1 cellular context compared by ENCODE assay signal in genomic region chr7:158869876-158870275, GRCh38.
TF ChIP-seq lines count a peak whose summit lies in the region.

No MANE protein-coding gene starts in this region.

TF ChIP-seq in HepG2, 621 proteins besides CTCF, POLR2A, EP300 and RAD21:
- TF ChIP-seq ZNF687 (CRISPR knock-in tag; IDR thresholded peaks at IDR 0.05) (peak; percentile 38; the same call in 1 of the 2 replicates), DDIT3 (CRISPR knock-in tag; IDR thresholded peaks at IDR 0.05) (no peak), PAXIP1 (CRISPR knock-in tag; conservative IDR thresholded peaks at IDR 0.05) (peak; percentile 42), POGZ (CRISPR knock-in tag; IDR thresholded peaks at IDR 0.05) (0 out of 2 replicates have a peak, but pooled peaks have one; percentile 22), SCMH1 (CRISPR knock-in tag; IDR thresholded peaks at IDR 0.05; ENCODE audit: borderline replicate concordance) (no peak), HNF4A (CRISPR knock-in tag; IDR thresholded peaks at IDR 0.05) (peak; percentile 82), NCOR1 (IDR thresholded peaks at IDR 0.05; ENCODE audit: borderline replicate concordance, low read length) (0 out of 2 replicates have a peak, but pooled peaks have one; percentile 24), HNF4G (IDR thresholded peaks at IDR 0.05; ENCODE audit: borderline replicate concordance, low read depth, low read length) (peak; percentile 64), HNF4G (CRISPR knock-in tag; IDR thresholded peaks at IDR 0.05; ENCODE audit: borderline replicate concordance, low read depth) (peak; percentile 48; the same call in 1 of the 2 replicates), ZNF317 (CRISPR knock-in tag; IDR thresholded peaks at IDR 0.05) (peak; percentile 99), ZBTB38 (CRISPR knock-in tag; IDR thresholded peaks at IDR 0.05) (peak; percentile 61; the same call in 1 of the 2 replicates), ARID5B (CRISPR knock-in tag; IDR thresholded peaks at IDR 0.05) (0 out of 2 replicates have a peak, but pooled peaks have one; percentile 9), SALL1 (CRISPR knock-in tag; IDR thresholded peaks at IDR 0.05) (peak; percentile 44; the same call in 1 of the 2 replicates), ZFP1 (CRISPR knock-in tag; IDR thresholded peaks at IDR 0.05) (peak; percentile 70; the same call in 1 of the 2 replicates), FOSL1 (CRISPR knock-in tag; IDR thresholded peaks at IDR 0.05; ENCODE audit: borderline replicate concordance) (no peak), HOXA3 (CRISPR knock-in tag; IDR thresholded peaks at IDR 0.05) (no peak; the same call in 1 of the 2 replicates)
